In the genomic region with DNA sequence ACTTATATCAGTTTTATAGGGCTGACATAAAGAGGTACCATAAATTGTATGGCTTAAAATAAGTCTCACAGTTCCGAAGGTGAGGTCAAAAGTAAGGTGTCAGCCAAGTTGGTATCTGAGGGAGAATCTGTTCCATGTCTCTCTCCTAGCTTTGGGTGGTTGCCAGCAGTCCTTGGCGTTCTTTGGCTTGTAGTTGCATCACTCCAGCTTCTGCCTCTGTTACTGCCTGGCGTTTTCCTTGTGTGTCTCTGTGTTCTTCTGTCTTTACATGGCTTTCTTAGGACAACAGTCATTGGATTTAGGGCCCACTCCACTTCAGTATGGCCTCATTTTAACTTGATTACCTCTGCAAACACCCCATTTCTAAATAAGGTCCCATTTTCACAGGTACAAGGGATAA, we compare ENCODE assay signal across 1 cellular context.
A peak's percentile ranks its signal among the peaks of the same experiment; 100 is the strongest.
TF ChIP-seq lines count a peak whose summit lies in the region.

No MANE protein-coding gene starts in this region.

TF ChIP-seq in HEK293, 187 proteins besides CTCF, POLR2A, EP300 and RAD21:
- TF ChIP-seq, protein P1, sequence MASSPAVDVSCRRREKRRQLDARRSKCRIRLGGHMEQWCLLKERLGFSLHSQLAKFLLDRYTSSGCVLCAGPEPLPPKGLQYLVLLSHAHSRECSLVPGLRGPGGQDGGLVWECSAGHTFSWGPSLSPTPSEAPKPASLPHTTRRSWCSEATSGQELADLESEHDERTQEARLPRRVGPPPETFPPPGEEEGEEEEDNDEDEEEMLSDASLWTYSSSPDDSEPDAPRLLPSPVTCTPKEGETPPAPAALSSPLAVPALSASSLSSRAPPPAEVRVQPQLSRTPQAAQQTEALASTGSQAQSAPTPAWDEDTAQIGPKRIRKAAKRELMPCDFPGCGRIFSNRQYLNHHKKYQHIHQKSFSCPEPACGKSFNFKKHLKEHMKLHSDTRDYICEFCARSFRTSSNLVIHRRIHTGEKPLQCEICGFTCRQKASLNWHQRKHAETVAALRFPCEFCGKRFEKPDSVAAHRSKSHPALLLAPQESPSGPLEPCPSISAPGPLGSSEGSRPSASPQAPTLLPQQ (tag by site-specific recombination; IDR thresholded peaks at IDR 0.05): 0 out of 2 replicates have a peak, but pooled peaks have one; percentile 20
- TF ChIP-seq ZNF521 (tag by site-specific recombination; IDR thresholded peaks at IDR 0.05): no peak
- peak; percentile 81 for TF ChIP-seq ZNF335 (tag by site-specific recombination; conservative IDR thresholded peaks at IDR 0.05)
